1 cellular context compared by ENCODE assay signal in genomic region chr18:63367241-63367953, GRCh38.
TF ChIP-seq lines count a peak whose summit lies in the region.

No MANE protein-coding gene starts in this region.

TF ChIP-seq in HepG2, 621 proteins besides CTCF, POLR2A, EP300 and RAD21 (continued from another document and continues in another):
- 0 out of 2 replicates have a peak, but pooled peaks have one; percentile 31 for TF ChIP-seq HNF1A (IDR thresholded peaks at IDR 0.05; ENCODE audit: low read depth)
- TF ChIP-seq HNF1A (CRISPR knock-in tag; IDR thresholded peaks at IDR 0.05; ENCODE audit: borderline replicate concordance), result 0 out of 2 replicates have a peak, but pooled peaks have one; percentile 28
- peak; percentile 53; the same call in 1 of the 2 replicates for TF ChIP-seq GTF2F1 (IDR thresholded peaks at IDR 0.05; ENCODE audit: low read length)
- 0 out of 2 replicates have a peak, but pooled peaks have one; percentile 56 for TF ChIP-seq ZNF891 (CRISPR knock-in tag; IDR thresholded peaks at IDR 0.05)
- peak; percentile 58 for TF ChIP-seq PHF20 (CRISPR knock-in tag; IDR thresholded peaks at IDR 0.05)
- peak; percentile 83 for TF ChIP-seq PITX1 (CRISPR knock-in tag; IDR thresholded peaks at IDR 0.05)
- peak; percentile 82 for TF ChIP-seq ZEB1 (IDR thresholded peaks at IDR 0.05; ENCODE audit: insufficient replicate concordance, low read depth)
- peak; percentile 13; the same call in 1 of the 2 replicates for TF ChIP-seq GMEB2 (CRISPR knock-in tag; IDR thresholded peaks at IDR 0.05; ENCODE audit: low read depth)
- no peak for TF ChIP-seq ZNF629 (CRISPR knock-in tag; conservative IDR thresholded peaks at IDR 0.05)
- no peak for TF ChIP-seq HNRNPUL1 (IDR thresholded peaks at IDR 0.05; ENCODE audit: low read depth, low read length)
- peak; percentile 48; the same call in 1 of the 2 replicates for TF ChIP-seq ZBTB4 (CRISPR knock-in tag; IDR thresholded peaks at IDR 0.05; ENCODE audit: borderline replicate concordance)
- TF ChIP-seq HIC2 (CRISPR knock-in tag; IDR thresholded peaks at IDR 0.05; ENCODE audit: low read depth), result no peak
- peak; percentile 86 for TF ChIP-seq KDM5B (CRISPR knock-in tag; IDR thresholded peaks at IDR 0.05; ENCODE audit: borderline replicate concordance)
- 0 out of 2 replicates have a peak, but pooled peaks have one; percentile 33 for TF ChIP-seq ZNF615 (CRISPR knock-in tag; IDR thresholded peaks at IDR 0.05; ENCODE audit: borderline replicate concordance)
- TF ChIP-seq SOX13 (IDR thresholded peaks at IDR 0.05), result 0 out of 2 replicates have a peak, but pooled peaks have one; percentile 37
- peak in 1 of 2 experiments; percentile 34; a peak in 2 of 4 replicates for TF ChIP-seq SOX13 (CRISPR knock-in tag; conservative IDR thresholded peaks at IDR 0.05 in 1 of 2, IDR thresholded peaks at IDR 0.05 in 1 of 2)
- peak; percentile 85 for TF ChIP-seq DMAP1 (CRISPR knock-in tag; IDR thresholded peaks at IDR 0.05)
- TF ChIP-seq SNAPC2 (CRISPR knock-in tag; IDR thresholded peaks at IDR 0.05), result peak; percentile 59; the same call in 1 of the 2 replicates
- TF ChIP-seq HNRNPLL (IDR thresholded peaks at IDR 0.05; ENCODE audit: low read depth, low read length, poor library complexity, severe bottlenecking), result peak; percentile 64
- peak; percentile 42; the same call in 1 of the 2 replicates for TF ChIP-seq MEF2D (CRISPR knock-in tag; IDR thresholded peaks at IDR 0.05)
- peak; percentile 91 for TF ChIP-seq ZBTB7B (CRISPR knock-in tag; IDR thresholded peaks at IDR 0.05)
- TF ChIP-seq EEA1 (CRISPR knock-in tag; IDR thresholded peaks at IDR 0.05; ENCODE audit: borderline replicate concordance), result peak; percentile 82; the same call in 1 of the 2 replicates
- peak; percentile 97 for TF ChIP-seq RBFOX2 (IDR thresholded peaks at IDR 0.05; ENCODE audit: low read depth, low read length)
- TF ChIP-seq MYC (CRISPR knock-in tag; IDR thresholded peaks at IDR 0.05; ENCODE audit: borderline replicate concordance), result peak; percentile 67
- TF ChIP-seq FOSL1 (CRISPR knock-in tag; IDR thresholded peaks at IDR 0.05; ENCODE audit: borderline replicate concordance), result 0 out of 2 replicates have a peak, but pooled peaks have one; percentile 8
- TF ChIP-seq ZSCAN20 (CRISPR knock-in tag; IDR thresholded peaks at IDR 0.05; ENCODE audit: borderline replicate concordance), result peak; percentile 69; the same call in 1 of the 2 replicates
- TF ChIP-seq XBP1 (CRISPR knock-in tag; IDR thresholded peaks at IDR 0.05), result peak; percentile 79
- peak; percentile 67; the same call in 1 of the 2 replicates for TF ChIP-seq KLF15 (CRISPR knock-in tag; IDR thresholded peaks at IDR 0.05; ENCODE audit: borderline replicate concordance)
- TF ChIP-seq CHD2 (IDR thresholded peaks at IDR 0.05; ENCODE audit: low read depth, low read length), result peak; percentile 12; the same call in 1 of the 2 replicates
- TF ChIP-seq ZNF639 (CRISPR knock-in tag; conservative IDR thresholded peaks at IDR 0.05), result peak; percentile 40; the same call in 1 of the 2 replicates
- TF ChIP-seq ZNF83 (CRISPR knock-in tag; IDR thresholded peaks at IDR 0.05; ENCODE audit: borderline replicate concordance), result peak; percentile 95; the same call in 1 of the 2 replicates
- peak; percentile 81; the same call in 1 of the 2 replicates for TF ChIP-seq IKZF5 (CRISPR knock-in tag; IDR thresholded peaks at IDR 0.05)
- TF ChIP-seq RELA (CRISPR knock-in tag; IDR thresholded peaks at IDR 0.05), result 0 out of 2 replicates have a peak, but pooled peaks have one; percentile 53
- TF ChIP-seq PATZ1 (CRISPR knock-in tag; IDR thresholded peaks at IDR 0.05), result peak; percentile 12; the same call in 1 of the 2 replicates
- TF ChIP-seq TFAP4 (IDR thresholded peaks at IDR 0.05; ENCODE audit: borderline replicate concordance, low read depth), result peak; percentile 48; the same call in 1 of the 2 replicates
- peak; percentile 89; the same call in 1 of the 2 replicates for TF ChIP-seq MEIS2 (CRISPR knock-in tag; IDR thresholded peaks at IDR 0.05)
- TF ChIP-seq SRF (IDR thresholded peaks at IDR 0.05; ENCODE audit: low read depth, low read length), result peak; percentile 99
- TF ChIP-seq TEF (CRISPR knock-in tag; IDR thresholded peaks at IDR 0.05), result peak; percentile 29
- TF ChIP-seq TEAD3 (CRISPR knock-in tag; optimal IDR thresholded peaks at IDR 0.05; ENCODE audit: borderline replicate concordance), result peak; percentile 62
- TF ChIP-seq ZNF503 (CRISPR knock-in tag; IDR thresholded peaks at IDR 0.05), result peak; percentile 79; the same call in 1 of the 2 replicates
